9 cellular contexts compared by ENCODE assay signal in the genomic region with DNA sequence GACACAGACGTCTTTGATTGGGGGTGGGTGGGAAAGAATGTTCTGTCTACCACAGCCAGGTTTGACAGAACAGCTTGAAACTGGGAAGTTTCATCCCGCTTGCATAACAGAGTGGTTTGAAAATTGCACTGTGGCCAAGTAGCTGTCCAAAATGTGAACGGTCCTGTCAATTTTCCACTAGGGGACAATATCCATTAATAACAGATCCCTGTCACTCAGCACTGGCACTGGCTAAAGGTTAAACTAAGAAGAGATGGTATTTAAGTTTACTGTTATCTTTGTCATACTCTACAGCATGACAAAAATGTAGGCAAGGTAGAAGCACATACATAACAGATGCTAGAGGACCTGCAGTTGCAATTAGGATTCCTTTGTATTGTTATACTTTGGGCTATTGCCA. TPM values are rescaled to one million over a fixed set of nuclear protein-coding genes. Genes with fewer than 3 reads are reported as not detected.
DNase-seq lines count a peak whose midpoint lies in the region; ATAC-seq, FAIRE-seq and TF ChIP-seq lines count a peak whose summit lies in the region.
"Had no signal": no experiment of that assay in that cellular context is flagged by ENCODE, and none has a peak within 500 bp of the region (broad histone marks: within the 10 kb centered on the region; RNA-seq: fewer than 3 reads in every experiment).

No MANE protein-coding gene starts in this region.

- H3K27ac Mint-ChIP-seq in astrocyte (ENCODE audit: unreplicated experiment) (no peak overlapping the region), Caco-2 (ENCODE audit: unreplicated experiment) (no peak overlapping the region)

- no peak for FAIRE-seq in astrocyte (lab: Jason Lieb, UNC)

- no peak overlapping the region for H3K9ac ChIP-seq in astrocyte (ENCODE audit: low read length)

- no peaks in the 10 kb centered on the region for H4K20me1 ChIP-seq in astrocyte (ENCODE audit: insufficient read depth, low read length)

- H3K4me3 ChIP-seq in astrocyte (ENCODE audit: insufficient read depth, low read depth, low read length): no peak overlapping the region
- H3K4me3 ChIP-seq in retinal pigment epithelial cell (ENCODE audit: low read length): no peak overlapping the region
- no peak overlapping the region for H3K4me3 ChIP-seq in Caco-2 (ENCODE audit: low read depth, low read length)

- H2AFZ ChIP-seq in astrocyte (ENCODE audit: low read depth, low read length): no peak overlapping the region

- peaks cover 4% of the 10 kb centered on the region for H3K4me1 Mint-ChIP-seq in astrocyte (ENCODE audit: low read depth, unreplicated experiment)
- no peaks in the 10 kb centered on the region for H3K4me1 Mint-ChIP-seq in Caco-2 (ENCODE audit: low read depth, unreplicated experiment)

- no peaks in the 10 kb centered on the region for H3K79me2 ChIP-seq in astrocyte (ENCODE audit: insufficient read depth, low read length)

- intact Hi-C loops in Caco-2 (cut with micrococcal nuclease; ENCODE audit: unreplicated experiment): no loop called here

- no peak overlapping the region for H3K27ac ChIP-seq in astrocyte (ENCODE audit: low read depth, low read length)

- peak; percentile 87 for ATAC-seq in GM19351 (IDR thresholded peaks at IDR 0.05; ENCODE audit: unreplicated experiment)
- no peak for ATAC-seq in GM19023 (IDR thresholded peaks at IDR 0.05; ENCODE audit: unreplicated experiment)

- peak; percentile 73 to 82 for DNase-seq in AML-193 (lab: John Stamatoyannopoulos, UW)
- DNase-seq in Kasumi-1 (lab: John Stamatoyannopoulos, UW): peak; percentile 94 to 95
- no peak for DNase-seq in astrocyte (ENCODE audit: low read depth)
- no peak for DNase-seq in retinal pigment epithelial cell (ENCODE audit: low read depth)
- DNase-seq in Caco-2: no peak
- no peak for DNase-seq in G401 (ENCODE audit: low spot score)

- H3K4me3 Mint-ChIP-seq in astrocyte (ENCODE audit: unreplicated experiment): no peak overlapping the region
- no peak overlapping the region for H3K4me3 Mint-ChIP-seq in Caco-2 (ENCODE audit: unreplicated experiment)

- CTCF ChIA-PET in Caco-2 (lab: Charles Lee): no interaction called here

- H3K27me3 ChIP-seq in astrocyte (ENCODE audit: insufficient read depth, low read length) (no peaks in the 10 kb centered on the region), Caco-2 (replicated peaks; ENCODE audit: control insufficient read depth, insufficient read depth, low read length) (no peaks in the 10 kb centered on the region)

- no peaks in the 10 kb centered on the region for H3K36me3 Mint-ChIP-seq in astrocyte (ENCODE audit: low read depth, unreplicated experiment)
- no peaks in the 10 kb centered on the region for H3K36me3 Mint-ChIP-seq in Caco-2 (ENCODE audit: insufficient read depth, unreplicated experiment)

- no peaks in the 10 kb centered on the region for H3K36me3 ChIP-seq in astrocyte (ENCODE audit: insufficient read depth, low read length)
- H3K36me3 ChIP-seq in Caco-2 (ENCODE audit: control insufficient read depth, insufficient read depth, low read length): no peaks in the 10 kb centered on the region

- H3K9me3 ChIP-seq in astrocyte (ENCODE audit: insufficient read depth, low read depth, low read length) (no peaks in the 10 kb centered on the region), Caco-2 (no peaks in the 10 kb centered on the region)

- TF ChIP-seq CTCF in astrocyte (IDR thresholded peaks at IDR 0.05; ENCODE audit: insufficient read depth, low read depth, low read length) (peak; percentile 42), retinal pigment epithelial cell (conservative IDR thresholded peaks at IDR 0.05; ENCODE audit: low read depth, low read length) (peak; percentile 40), Caco-2 (IDR thresholded peaks at IDR 0.05; ENCODE audit: insufficient read depth in 1 of 2, low read depth in 1 of 2, low read length in 1 of 2, severe bottlenecking in 1 of 2, unreplicated experiment in 1 of 2) (no peak)

- no peak overlapping the region for H3K4me2 ChIP-seq in astrocyte (ENCODE audit: low read length)

- no peaks in the 10 kb centered on the region for H3K4me1 ChIP-seq in astrocyte (ENCODE audit: insufficient read depth, low read length)
- H3K4me1 ChIP-seq in Caco-2: no peaks in the 10 kb centered on the region

- H3K27me3 Mint-ChIP-seq in astrocyte (ENCODE audit: low read depth, unreplicated experiment) (peaks cover 13% of the 10 kb centered on the region), Caco-2 (ENCODE audit: insufficient read depth, unreplicated experiment) (peaks cover 7% of the 10 kb centered on the region)

- POLR2A ChIA-PET in Caco-2 (lab: Charles Lee): no interaction called here

- no TSS peak for BruUV-seq in Caco-2 (replicated peaks; lab: Mats Ljungman, UMichigan)

- no peaks in the 10 kb centered on the region for H3K9me3 Mint-ChIP-seq in astrocyte (ENCODE audit: unreplicated experiment)
- no peaks in the 10 kb centered on the region for H3K9me3 Mint-ChIP-seq in Caco-2 (ENCODE audit: unreplicated experiment)

- in situ Hi-C loops in G401 (cut with HindIII; ENCODE audit: low sequenced_read_pairs): no loop called here

RNA-seq across cellular contexts. Expression of gene ACMSD, which starts 55.6 kb away (rescaled TPM):
- total RNA-seq in astrocyte (not detected in 2 replicates), Caco-2 (2022) (not detected in 2 replicates)
- not detected in 2 replicates for total RNA-seq in G401 (2014; rRNA removed; shearing (Covaris generic))
- total RNA-seq: skeletal muscle tissue had no signal

Comparison
In these comparisons a context has a peak if more than half of its experiments do, and no peak if none do; other contexts are left out.
1. DNase-seq: peak in AML-193 (2 of 2) and Kasumi-1 (2 of 2); none in astrocyte (single experiment), retinal pigment epithelial cell (single experiment), Caco-2 (0 of 2) and G401 (single experiment).
2. CTCF ChIP-seq: peak in astrocyte (single experiment) and retinal pigment epithelial cell (single experiment); none in Caco-2 (0 of 2).